1 cellular context compared by ENCODE assay signal in the genomic region with DNA sequence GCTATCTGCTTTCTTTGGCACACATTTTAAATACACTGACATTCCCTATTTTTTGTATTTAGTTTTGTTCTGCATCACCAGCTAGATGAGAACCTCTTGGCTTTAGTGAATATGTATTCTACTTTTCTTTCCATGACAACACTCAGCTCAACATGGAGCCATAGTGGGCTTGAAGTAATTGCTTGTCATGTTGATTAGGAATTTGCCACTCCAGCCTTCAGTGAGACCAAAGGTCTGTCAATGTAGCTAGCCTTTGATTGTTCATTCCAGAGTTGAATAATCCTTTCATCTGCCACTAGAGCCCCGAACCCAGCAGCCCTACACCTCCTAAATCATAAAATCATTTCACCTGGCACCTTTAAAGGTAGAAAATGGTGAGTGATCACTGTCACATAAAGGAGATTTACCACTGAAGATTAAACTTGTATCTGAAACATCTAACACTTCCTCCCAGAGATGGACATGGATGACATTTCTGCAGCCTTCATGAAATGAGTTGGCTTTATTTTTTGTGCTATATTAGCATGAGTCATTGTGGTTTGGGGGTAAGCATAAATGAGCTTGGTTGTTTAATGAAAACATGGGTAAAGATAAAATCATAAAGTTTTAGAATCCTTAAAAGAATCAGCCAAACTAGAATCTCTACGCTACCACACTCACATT.
A peak's percentile ranks its signal among the peaks of the same experiment; 100 is the strongest.
TF ChIP-seq lines count a peak whose summit lies in the region.

No MANE protein-coding gene starts in this region.

TF ChIP-seq in K562, 482 proteins besides CTCF, POLR2A, EP300 and RAD21 (continued from another document):
- TF ChIP-seq, protein P1, sequence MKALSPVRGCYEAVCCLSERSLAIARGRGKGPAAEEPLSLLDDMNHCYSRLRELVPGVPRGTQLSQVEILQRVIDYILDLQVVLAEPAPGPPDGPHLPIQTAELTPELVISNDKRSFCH (CRISPR knock-in tag; IDR thresholded peaks at IDR 0.05), result no peak
- TF ChIP-seq, protein P1 (tag; IDR thresholded peaks at IDR 0.05), result no peak
- TF ChIP-seq JUND (IDR thresholded peaks at IDR 0.05; ENCODE audit: borderline replicate concordance, low read depth, low read length) (peak; percentile 73), JUND (tag; IDR thresholded peaks at IDR 0.05; ENCODE audit: borderline replicate concordance, low read depth, low read length) (0 out of 3 replicates have a peak, but pooled peaks have one; percentile 38), HLTF (IDR thresholded peaks at IDR 0.05) (no peak)
- TF ChIP-seq, protein P2, sequence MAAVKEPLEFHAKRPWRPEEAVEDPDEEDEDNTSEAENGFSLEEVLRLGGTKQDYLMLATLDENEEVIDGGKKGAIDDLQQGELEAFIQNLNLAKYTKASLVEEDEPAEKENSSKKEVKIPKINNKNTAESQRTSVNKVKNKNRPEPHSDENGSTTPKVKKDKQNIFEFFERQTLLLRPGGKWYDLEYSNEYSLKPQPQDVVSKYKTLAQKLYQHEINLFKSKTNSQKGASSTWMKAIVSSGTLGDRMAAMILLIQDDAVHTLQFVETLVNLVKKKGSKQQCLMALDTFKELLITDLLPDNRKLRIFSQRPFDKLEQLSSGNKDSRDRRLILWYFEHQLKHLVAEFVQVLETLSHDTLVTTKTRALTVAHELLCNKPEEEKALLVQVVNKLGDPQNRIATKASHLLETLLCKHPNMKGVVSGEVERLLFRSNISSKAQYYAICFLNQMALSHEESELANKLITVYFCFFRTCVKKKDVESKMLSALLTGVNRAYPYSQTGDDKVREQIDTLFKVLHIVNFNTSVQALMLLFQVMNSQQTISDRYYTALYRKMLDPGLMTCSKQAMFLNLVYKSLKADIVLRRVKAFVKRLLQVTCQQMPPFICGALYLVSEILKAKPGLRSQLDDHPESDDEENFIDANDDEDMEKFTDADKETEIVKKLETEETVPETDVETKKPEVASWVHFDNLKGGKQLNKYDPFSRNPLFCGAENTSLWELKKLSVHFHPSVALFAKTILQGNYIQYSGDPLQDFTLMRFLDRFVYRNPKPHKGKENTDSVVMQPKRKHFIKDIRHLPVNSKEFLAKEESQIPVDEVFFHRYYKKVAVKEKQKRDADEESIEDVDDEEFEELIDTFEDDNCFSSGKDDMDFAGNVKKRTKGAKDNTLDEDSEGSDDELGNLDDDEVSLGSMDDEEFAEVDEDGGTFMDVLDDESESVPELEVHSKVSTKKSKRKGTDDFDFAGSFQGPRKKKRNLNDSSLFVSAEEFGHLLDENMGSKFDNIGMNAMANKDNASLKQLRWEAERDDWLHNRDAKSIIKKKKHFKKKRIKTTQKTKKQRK (IDR thresholded peaks at IDR 0.05; ENCODE audit: borderline replicate concordance, low read depth, low read length), result no peak
- TF ChIP-seq, protein P3, sequence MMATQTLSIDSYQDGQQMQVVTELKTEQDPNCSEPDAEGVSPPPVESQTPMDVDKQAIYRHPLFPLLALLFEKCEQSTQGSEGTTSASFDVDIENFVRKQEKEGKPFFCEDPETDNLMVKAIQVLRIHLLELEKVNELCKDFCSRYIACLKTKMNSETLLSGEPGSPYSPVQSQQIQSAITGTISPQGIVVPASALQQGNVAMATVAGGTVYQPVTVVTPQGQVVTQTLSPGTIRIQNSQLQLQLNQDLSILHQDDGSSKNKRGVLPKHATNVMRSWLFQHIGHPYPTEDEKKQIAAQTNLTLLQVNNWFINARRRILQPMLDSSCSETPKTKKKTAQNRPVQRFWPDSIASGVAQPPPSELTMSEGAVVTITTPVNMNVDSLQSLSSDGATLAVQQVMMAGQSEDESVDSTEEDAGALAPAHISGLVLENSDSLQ (IDR thresholded peaks at IDR 0.05), result peak; percentile 27; the same call in 1 of the 2 replicates
- TF ChIP-seq, protein P4, sequence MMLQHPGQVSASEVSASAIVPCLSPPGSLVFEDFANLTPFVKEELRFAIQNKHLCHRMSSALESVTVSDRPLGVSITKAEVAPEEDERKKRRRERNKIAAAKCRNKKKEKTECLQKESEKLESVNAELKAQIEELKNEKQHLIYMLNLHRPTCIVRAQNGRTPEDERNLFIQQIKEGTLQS (IDR thresholded peaks at IDR 0.05), result peak; percentile 67
- TF ChIP-seq, protein P4 (CRISPR knock-in tag; conservative IDR thresholded peaks at IDR 0.05), result no peak
